10 cellular contexts compared by ENCODE assay signal in genomic region chr1:152029144-152029936, GRCh38. TPM values are rescaled to one million over a fixed set of nuclear protein-coding genes. Genes with fewer than 3 reads are reported as not detected.
DNase-seq lines count a peak whose midpoint lies in the region; TF ChIP-seq lines count a peak whose summit lies in the region.
"Had no signal": no experiment of that assay in that cellular context is flagged by ENCODE, and none has a peak within 500 bp of the region (broad histone marks: within the 10 kb centered on the region; RNA-seq: fewer than 3 reads in every experiment).

No MANE protein-coding gene starts in this region.

- no peak overlapping the region for H3K4me3 ChIP-seq in esophagus muscularis mucosa
- no peak overlapping the region for H3K4me3 ChIP-seq in prostate gland
- H3K4me3 ChIP-seq in lower leg skin (ENCODE audit: low read depth, poor library complexity, severe bottlenecking): no peak overlapping the region

- POLR2A ChIA-PET in activated CD4-positive, alpha-beta memory T cell treated with anti-CD3 and anti-CD28 coated beads for 36 hours (lab: Charles Lee): no interaction called here

- H3K9me3 Mint-ChIP-seq in activated CD4-positive, alpha-beta memory T cell treated with anti-CD3 and anti-CD28 coated beads for 36 hours: peaks cover 3% of the 10 kb centered on the region

- peak; percentile 19 to 32 for DNase-seq in AML-193 (lab: John Stamatoyannopoulos, UW)
- DNase-seq in HT1080 (ENCODE audit: low read depth): peak; percentile 54
- DNase-seq in activated CD4-positive, alpha-beta memory T cell treated with anti-CD3 and anti-CD28 coated beads for 36 hours: peak; percentile 56
- peak; percentile 52 for DNase-seq in fibroblast of the conjunctiva (ENCODE audit: low read depth)
- no peak for DNase-seq in esophagus muscularis mucosa (ENCODE audit: extremely low spot score)
- no peak for DNase-seq in prostate gland (ENCODE audit: low spot score)
- no peak for DNase-seq in lower leg skin (ENCODE audit: low spot score in 2 of 2)
- no peak for DNase-seq in hypothalamus (lab: John Stamatoyannopoulos, UW)

- TF ChIP-seq POLR2A in esophagus muscularis mucosa (IDR thresholded peaks at IDR 0.05; ENCODE audit: low read depth) (no peak), prostate gland (IDR thresholded peaks at IDR 0.05) (no peak), lower leg skin (IDR thresholded peaks at IDR 0.05) (no peak)

- no peaks in the 10 kb centered on the region for H3K27me3 ChIP-seq in esophagus muscularis mucosa
- H3K27me3 ChIP-seq in prostate gland (replicated peaks; ENCODE audit: insufficient read depth): no peaks in the 10 kb centered on the region

- H3K36me3 ChIP-seq in esophagus muscularis mucosa: peaks cover 17 to 40% (median 28%) of the 10 kb centered on the region in 4 donors
- peaks cover 5 to 10% of the 10 kb centered on the region in 2 donors for H3K36me3 ChIP-seq in prostate gland

- H3K4me1 Mint-ChIP-seq in activated CD4-positive, alpha-beta memory T cell treated with anti-CD3 and anti-CD28 coated beads for 36 hours (ENCODE audit: low read depth): peaks cover 57% of the 10 kb centered on the region

- H3K27ac Mint-ChIP-seq in activated CD4-positive, alpha-beta memory T cell treated with anti-CD3 and anti-CD28 coated beads for 36 hours: peak overlapping the region; percentile 86

- CTCF ChIA-PET in activated CD4-positive, alpha-beta memory T cell treated with anti-CD3 and anti-CD28 coated beads for 36 hours (lab: Charles Lee): interaction anchor here (1.0 to 1.6 kb wide), 2 partner anchors 28 to 62 kb away, joined by 3 to 4 read pairs; no protein-coding TSS in a partner anchor

- H3K27me3 Mint-ChIP-seq in activated CD4-positive, alpha-beta memory T cell treated with anti-CD3 and anti-CD28 coated beads for 36 hours: no peaks in the 10 kb centered on the region

- intact Hi-C loops in activated CD4-positive, alpha-beta memory T cell treated with anti-CD3 and anti-CD28 coated beads for 36 hours (cut with micrococcal nuclease): no loop called here
- intact Hi-C loops in esophagus muscularis mucosa (cut with DNase I) (no loop called here), prostate gland (cut with DNase I) (no loop called here), lower leg skin (cut with DNase I; ENCODE audit: low total_unique reads) (no loop called here)

- H3K9me3 ChIP-seq in esophagus muscularis mucosa (no peaks in the 10 kb centered on the region), prostate gland (no peaks in the 10 kb centered on the region)

- 86% methylated on average over 8 of the region's 8 CpGs for WGBS in esophagus muscularis mucosa
- 87% methylated on average over 8 of the region's 8 CpGs for WGBS in prostate gland
- WGBS in lower leg skin, 2 donors: 82 to 83% methylated on average over 8 of the region's 8 CpGs

- TF ChIP-seq EP300 in esophagus muscularis mucosa (IDR thresholded peaks at IDR 0.05): no peak

- H3K27ac ChIP-seq in esophagus muscularis mucosa (replicated peaks in 1 of 4): no peak overlapping the region
- no peak overlapping the region for H3K27ac ChIP-seq in prostate gland

- H3K4me1 ChIP-seq in esophagus muscularis mucosa (peaks cover 6 to 13% (median 8%) of the 10 kb centered on the region in 4 donors), prostate gland (replicated peaks) (peaks cover 4% of the 10 kb centered on the region)

- TF ChIP-seq CTCF in esophagus muscularis mucosa (IDR thresholded peaks at IDR 0.05): no peak
- TF ChIP-seq CTCF in prostate gland (IDR thresholded peaks at IDR 0.05): no peak
- TF ChIP-seq CTCF in lower leg skin (IDR thresholded peaks at IDR 0.05): no peak

- H3K4me3 Mint-ChIP-seq in activated CD4-positive, alpha-beta memory T cell treated with anti-CD3 and anti-CD28 coated beads for 36 hours: no peak overlapping the region

- H3K36me3 Mint-ChIP-seq in activated CD4-positive, alpha-beta memory T cell treated with anti-CD3 and anti-CD28 coated beads for 36 hours: peaks cover 46% of the 10 kb centered on the region

RNA-seq across cellular contexts. Expression of gene S100A11, which starts 7.5 kb away (rescaled TPM):
- total RNA-seq in HT1080 (2014; rRNA removed; shearing (Covaris generic)): 301 and 528 TPM in 2 replicates
- 1,129 and 1,169 TPM in 2 replicates for polyA plus RNA-seq in HT1080 (2015; cell fraction: cytosol; rRNA removed)
- polyA plus RNA-seq in HT1080 (2015; cell fraction: nucleus; rRNA removed): 272 and 345 TPM in 2 replicates
- 100 to 1,000 TPM; 460 to 477 TPM for total RNA-seq in activated CD4-positive, alpha-beta memory T cell treated with anti-CD3 and anti-CD28 coated beads for 36 hours
- total RNA-seq in esophagus muscularis mucosa (100 to 1,000 TPM in 2 of 4 donors, 10 to 100 TPM in 2; 68.5 to 190 (median 115) TPM), prostate gland (100 to 1,000 TPM; 253 to 351 TPM), lower leg skin (100 to 1,000 TPM; 394 to 516 (median 448) TPM)

RNA-seq across cellular contexts. Expression of gene S100A10, which starts 35.7 kb away (rescaled TPM):
- 218 and 367 TPM in 2 replicates for total RNA-seq in HT1080 (2014; rRNA removed; shearing (Covaris generic))
- polyA plus RNA-seq in HT1080 (2015; cell fraction: cytosol; rRNA removed): 334 and 366 TPM in 2 replicates
- 96.3 and 105 TPM in 2 replicates for polyA plus RNA-seq in HT1080 (2015; cell fraction: nucleus; rRNA removed)
- 100 to 1,000 TPM; 257 to 270 TPM for total RNA-seq in activated CD4-positive, alpha-beta memory T cell treated with anti-CD3 and anti-CD28 coated beads for 36 hours
- total RNA-seq in esophagus muscularis mucosa: 100 to 1,000 TPM in 2 of 4 donors, 10 to 100 TPM in 2; 82.5 to 214 (median 105) TPM
- 10 to 100 TPM; 61.7 to 72.1 TPM for total RNA-seq in prostate gland
- total RNA-seq in lower leg skin: 100 to 1,000 TPM in 2 of 4 donors, 10 to 100 TPM in 2; 74.8 to 153 (median 102) TPM

RNA-seq across cellular contexts. Expression of gene TCHHL1, which starts 59.5 kb away (rescaled TPM):
- not detected in 2 replicates for total RNA-seq in HT1080 (2014; rRNA removed; shearing (Covaris generic))
- not detected in 2 replicates for polyA plus RNA-seq in HT1080 (2015; cell fraction: cytosol; rRNA removed)
- not detected in 2 replicates for polyA plus RNA-seq in HT1080 (2015; cell fraction: nucleus; rRNA removed)
- not detected for total RNA-seq in activated CD4-positive, alpha-beta memory T cell treated with anti-CD3 and anti-CD28 coated beads for 36 hours
- not detected for total RNA-seq in esophagus muscularis mucosa
- total RNA-seq in prostate gland: not detected
- 1 to 10 TPM in 1 of 4 donors, not detected in 3; 6.6 TPM for total RNA-seq in lower leg skin
- total RNA-seq: renal cortical epithelial cell, temporal lobe had no signal

Comparison
In these comparisons a context has a peak if more than half of its experiments do, and no peak if none do; other contexts are left out.
1. DNase-seq: peak in AML-193 (2 of 2), HT1080 (single experiment), activated CD4-positive, alpha-beta memory T cell treated with anti-CD3 and anti-CD28 coated beads for 36 hours (single experiment) and fibroblast of the conjunctiva (single experiment); none in esophagus muscularis mucosa (single experiment), prostate gland (single experiment), lower leg skin (0 of 2) and hypothalamus (0 of 51).